ENCODE assay signal across 20 cellular contexts in genomic region chr10:49634053-49634660, GRCh38. TPM values are rescaled to one million over a fixed set of nuclear protein-coding genes. Genes with fewer than 3 reads are reported as not detected.
DNase-seq lines count a peak whose midpoint lies in the region; ATAC-seq and TF ChIP-seq lines count a peak whose summit lies in the region.
"Had no signal": no experiment of that assay in that cellular context is flagged by ENCODE, and none has a peak within 500 bp of the region (broad histone marks: within the 10 kb centered on the region; RNA-seq: fewer than 3 reads in every experiment).

No MANE protein-coding gene starts in this region.

- no peaks in the 10 kb centered on the region for H3K79me2 ChIP-seq in trophoblast cell (ENCODE audit: control insufficient read depth, insufficient read depth, low read length, poor library complexity)

- WGBS in trophoblast cell (ENCODE audit: extremely low coverage, insufficient coverage, insufficient read length), result no CpG with 5 or more reads among the region's 8 CpGs
- whole genome bisulfite sequencing in aorta, 2 donors, result 77 to 78% methylated on average over 8 of the region's 8 CpGs

- H2AFZ ChIP-seq in trophoblast cell (ENCODE audit: insufficient read depth, low read length, poor library complexity), result no peak overlapping the region

- H4K91ac ChIP-seq in trophoblast cell (ENCODE audit: low read depth, low read length), result no peak overlapping the region

- H3K4me1 ChIP-seq in trophoblast cell (ENCODE audit: control insufficient read depth in 1 of 2, insufficient read depth in 2 of 2, low read length in 2 of 2) (peaks cover 5 to 8% of the 10 kb centered on the region in 2 experiments), aorta (ENCODE audit: control insufficient read depth in 1 of 2, insufficient read depth in 2 of 2, low read length in 2 of 2) (no peaks in the 10 kb centered on the region)
- H3K4me1 ChIP-seq: Caco-2 had no signal

- intact Hi-C loops in cardiac septum (cut with DNase I) (no loop called here), Right ventricle myocardium superior (cut with DNase I) (no loop called here), aorta (cut with DNase I) (no loop called here)

- H3K9ac ChIP-seq in trophoblast cell (ENCODE audit: low read length), result peak overlapping the region; percentile 62

- H2BK12ac ChIP-seq in trophoblast cell (ENCODE audit: low read length), result no peak overlapping the region

- H3K9me3 ChIP-seq in trophoblast cell (ENCODE audit: insufficient read depth, low read depth, low read length) (no peaks in the 10 kb centered on the region), aorta (ENCODE audit: control insufficient read depth, low read length) (no peaks in the 10 kb centered on the region)
- H3K9me3 ChIP-seq: Caco-2 had no signal

- no peak overlapping the region for H3K4me3 Mint-ChIP-seq in chondrocyte (ENCODE audit: unreplicated experiment)
- H3K4me3 Mint-ChIP-seq: CD4-positive, CD25-positive, alpha-beta regulatory T cell; IgD-negative memory B cell had no signal

- no peak overlapping the region for H3K27ac ChIP-seq in trophoblast cell (ENCODE audit: low read depth, low read length)
- H3K27ac ChIP-seq in aorta (ENCODE audit: low read depth in 1 of 2, low read length in 2 of 2), result no peak overlapping the region

- no peak overlapping the region for H3K4me2 ChIP-seq in trophoblast cell (ENCODE audit: low read length)

- H3K27ac Mint-ChIP-seq in chondrocyte (ENCODE audit: unreplicated experiment), result no peak overlapping the region
- H3K27ac Mint-ChIP-seq: CD4-positive, CD25-positive, alpha-beta regulatory T cell; IgD-negative memory B cell had no signal

- H2AK5ac ChIP-seq in trophoblast cell (ENCODE audit: low read length), result no peak overlapping the region

- no peak for TF ChIP-seq CTCF in chondrocyte (IDR thresholded peaks at IDR 0.05)

- no peaks in the 10 kb centered on the region for H3K36me3 ChIP-seq in trophoblast cell (ENCODE audit: control insufficient read depth in 1 of 2, insufficient read depth in 2 of 2, low read length in 2 of 2)
- no peaks in the 10 kb centered on the region for H3K36me3 ChIP-seq in aorta (ENCODE audit: control insufficient read depth in 1 of 2, insufficient read depth in 2 of 2, low read length in 1 of 2)

- H3K4me3 ChIP-seq in trophoblast cell (ENCODE audit: low read depth, low read length) (no peak overlapping the region), aorta (ENCODE audit: low read length in 2 of 2) (no peak overlapping the region)

- ATAC-seq in Right ventricle myocardium superior (ENCODE audit: poor library complexity) (no peak), aorta (ENCODE audit: low FRiP score) (no peak), HG03457 (IDR thresholded peaks at IDR 0.05; ENCODE audit: unreplicated experiment) (no peak)

- H3K14ac ChIP-seq in trophoblast cell (ENCODE audit: low read length), result no peak overlapping the region

- H3K9me3 Mint-ChIP-seq in chondrocyte (ENCODE audit: low read depth), result no peaks in the 10 kb centered on the region
- H3K9me3 Mint-ChIP-seq: IgD-negative memory B cell had no signal

- no peak overlapping the region for H3K18ac ChIP-seq in trophoblast cell (ENCODE audit: low read length)

- no peaks in the 10 kb centered on the region for H3K27me3 ChIP-seq in trophoblast cell (ENCODE audit: insufficient read depth, low read length)
- H3K27me3 ChIP-seq in aorta (ENCODE audit: control insufficient read depth in 1 of 2, insufficient read depth in 2 of 2, low read length in 1 of 2), result no peaks in the 10 kb centered on the region

- H3K27me3 Mint-ChIP-seq in chondrocyte (ENCODE audit: low read depth), result peaks cover 35% of the 10 kb centered on the region
- H3K27me3 Mint-ChIP-seq: IgD-negative memory B cell had no signal

- no peak overlapping the region for H3K23ac ChIP-seq in trophoblast cell (ENCODE audit: low read length)

- H3K4me1 Mint-ChIP-seq in chondrocyte (ENCODE audit: low read depth), result no peaks in the 10 kb centered on the region
- H3K4me1 Mint-ChIP-seq: CD4-positive, CD25-positive, alpha-beta regulatory T cell; IgD-negative memory B cell had no signal

- H3K36me3 Mint-ChIP-seq in chondrocyte (ENCODE audit: low read depth), result no peaks in the 10 kb centered on the region
- H3K36me3 Mint-ChIP-seq: CD4-positive, CD25-positive, alpha-beta regulatory T cell; IgD-negative memory B cell had no signal

- no peak overlapping the region for H2BK5ac ChIP-seq in trophoblast cell (ENCODE audit: low read depth, low read length, poor library complexity)

- H4K12ac ChIP-seq in trophoblast cell (ENCODE audit: low read depth, low read length), result no peak overlapping the region

- no peak overlapping the region for H4K8ac ChIP-seq in trophoblast cell (ENCODE audit: low read depth, low read length)

- peaks cover 6% of the 10 kb centered on the region for H3K79me1 ChIP-seq in trophoblast cell (ENCODE audit: low read length)

- no peak overlapping the region for H2BK120ac ChIP-seq in trophoblast cell (ENCODE audit: insufficient read depth, low read length, poor library complexity)

- H3K4ac ChIP-seq in trophoblast cell (ENCODE audit: low read depth, low read length), result no peak overlapping the region

- peak; percentile 49 for DNase-seq in cardiac septum (ENCODE audit: low spot score)
- no peak for DNase-seq in Right ventricle myocardium superior
- DNase-seq in chondrocyte (ENCODE audit: low spot score), result peak; percentile 50
- DNase-seq in trophoblast cell, result no peak
- peak; percentile 29 to 66 for DNase-seq in aorta
- no peak for DNase-seq in HuH-7 (ENCODE audit: low spot score)
- no peak for DNase-seq in kidney tubule cell (ENCODE audit: low spot score)
- DNase-seq: CD4-positive, CD25-positive, alpha-beta regulatory T cell; H7; Kasumi-1; MM.1S; NCI-H187 treated with DMSO at 0.1 percent for 48 hours; NCI-H748 treated with DMSO at 0.1 percent for 48 hours; OCI-M1 had no signal

RNA-seq across cellular contexts. Expression of gene CHAT, which starts 20.3 kb away (rescaled TPM):
- total RNA-seq in cardiac septum (not detected), Right ventricle myocardium superior (not detected), chondrocyte (not detected in 3 replicates), aorta (not detected)
- polyA plus RNA-seq in trophoblast cell (2013), result 0.04 and 0.07 TPM in 2 replicates
- not detected for polyA plus RNA-seq in aorta
- total RNA-seq: CD4-positive, CD25-positive, alpha-beta regulatory T cell; H7; HT-29; NCI-H460; SK-MEL-5 had no signal
- polyA plus RNA-seq: CD4-positive, CD25-positive, alpha-beta regulatory T cell; IgD-negative memory B cell had no signal

RNA-seq across cellular contexts. Expression of gene SLC18A3, which starts 24.0 kb away (rescaled TPM):
- total RNA-seq in cardiac septum (not detected), Right ventricle myocardium superior (not detected), chondrocyte (not detected in 3 replicates), aorta (not detected)
- 3.0 and 3.9 TPM in 2 replicates for polyA plus RNA-seq in trophoblast cell (2013)
- polyA plus RNA-seq in aorta, result not detected
- total RNA-seq: Caco-2; CD4-positive, CD25-positive, alpha-beta regulatory T cell; H7; HT-29; NCI-H460; SK-MEL-5 had no signal
- polyA plus RNA-seq: CD4-positive, CD25-positive, alpha-beta regulatory T cell; IgD-negative memory B cell had no signal

RNA-seq across cellular contexts. Expression of gene C10orf53, which starts 45.3 kb away (rescaled TPM):
- total RNA-seq in cardiac septum (not detected), Right ventricle myocardium superior (not detected), chondrocyte (not detected in 3 replicates), aorta (not detected)
- not detected in 2 replicates for polyA plus RNA-seq in trophoblast cell (2013)
- polyA plus RNA-seq in aorta, result not detected
- total RNA-seq: Caco-2; CD4-positive, CD25-positive, alpha-beta regulatory T cell; H7; HT-29; NCI-H460; SK-MEL-5 had no signal
- polyA plus RNA-seq: CD4-positive, CD25-positive, alpha-beta regulatory T cell; IgD-negative memory B cell had no signal

Comparison
In these comparisons a context has a peak if more than half of its experiments do, and no peak if none do; other contexts are left out.
1. DNase-seq: peak in cardiac septum (single experiment), chondrocyte (single experiment) and aorta (2 of 2); none in Right ventricle myocardium superior (single experiment), trophoblast cell (0 of 2), HuH-7 (single experiment) and kidney tubule cell (single experiment).